Comparison of ENCODE assay signal across 8 cellular contexts in the genomic region with DNA sequence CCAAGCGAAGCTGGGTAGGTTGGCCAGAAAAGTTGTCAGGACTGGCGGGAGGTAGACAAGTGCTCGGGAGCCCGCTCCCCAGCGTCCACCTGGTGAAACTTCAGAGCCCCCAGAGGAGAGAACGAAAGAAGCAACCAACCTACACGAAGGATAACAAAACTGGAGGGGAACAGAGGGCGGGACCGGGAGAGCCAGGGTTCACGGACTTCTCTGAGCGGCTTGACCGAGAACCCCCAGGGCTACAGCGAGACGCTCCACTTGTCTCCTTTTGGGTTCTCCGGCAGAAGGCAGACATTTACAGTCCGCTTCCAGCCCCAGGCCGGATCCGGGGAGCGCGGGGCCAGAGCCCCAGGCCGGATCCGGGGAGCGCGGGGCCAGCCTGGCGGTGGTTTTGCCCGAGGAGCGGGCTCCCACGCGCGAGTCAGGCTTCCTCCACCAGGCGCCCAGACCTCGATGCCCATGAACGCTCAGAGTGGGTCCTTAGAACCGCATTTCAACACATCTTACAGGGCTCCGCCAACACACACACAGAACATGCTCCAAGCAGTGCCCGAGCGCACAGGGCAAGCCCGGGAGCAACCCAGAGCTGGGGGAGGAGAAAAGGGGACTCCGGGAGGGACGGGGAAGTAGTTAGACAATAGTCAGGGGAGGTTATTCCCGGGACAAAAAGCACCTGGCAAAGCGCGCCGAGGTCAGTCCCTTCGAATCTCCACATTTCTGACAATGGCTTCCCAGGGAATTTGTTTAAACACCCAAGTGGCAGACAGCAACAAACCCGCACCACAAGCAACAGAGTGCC.
DNase-seq lines count a peak whose midpoint lies in the region; ATAC-seq lines count a peak whose summit lies in the region.

No MANE protein-coding gene starts in this region.

- ATAC-seq in GM18909 (IDR thresholded peaks at IDR 0.05; ENCODE audit: poor library complexity, unreplicated experiment): peak; percentile 26

- DNase-seq in 8988T (peak; percentile 18), NCI-H1105 treated with DMSO at 0.1 percent for 48 hours (lab: John Stamatoyannopoulos, UW) (peak; percentile 82), medulla oblongata (ENCODE audit: extremely low spot score) (peak; percentile 66), NK-92 (lab: John Stamatoyannopoulos, UW; ENCODE audit: unreplicated experiment) (no peak)
- DNase-seq in activated CD4-positive, alpha-beta T cell treated with anti-CD3 and anti-CD28 coated beads, Interleukin-2, amount 50 U/mL, for 24 hours (ENCODE audit: low read depth in 1 of 2, low spot score in 1 of 2): peak; percentile 2 to 13
- peak; percentile 12 for DNase-seq in effector CD8-positive, alpha-beta T cell (lab: John Stamatoyannopoulos, UW)
- DNase-seq in stimulated activated CD8-positive, alpha-beta memory T cell treated with anti-CD3 and anti-CD28 coated beads, Interleukin-2, amount 100 ng/mL, for 48 hours (ENCODE audit: low read depth in 2 of 2): peak; percentile 1 to 10
